11 cellular contexts compared by ENCODE assay signal in genomic region chr7:114976666-114977065, GRCh38.
"Had no signal": no experiment of that assay in that cellular context is flagged by ENCODE, and none has a peak within 500 bp of the region (broad histone marks: within the 10 kb centered on the region; RNA-seq: fewer than 3 reads in every experiment).

No MANE protein-coding gene starts in this region.

- ATAC-seq: heart left ventricle, left cardiac atrium, sciatic nerve had no signal

- H3K27ac ChIP-seq: upper lobe of left lung had no signal

- H3K9me3 ChIP-seq: heart left ventricle, upper lobe of left lung had no signal

- DNase-seq: activated CD4-positive, alpha-beta memory T cell treated with anti-CD3 and anti-CD28 coated beads for 36 hours; activated naive CD4-positive, alpha-beta T cell treated with anti-CD3 and anti-CD28 coated beads, Interleukin-2, amount 50 U/mL, for 16 hours; activated T-cell treated with anti-CD3 and anti-CD28 coated beads, Interleukin-2, amount 50 U/mL, for 24 hours; heart left ventricle; immature natural killer cell; left cardiac atrium; midbrain; T-helper 9 cell; upper lobe of left lung had no signal

- H3K27me3 ChIP-seq: heart left ventricle, upper lobe of left lung had no signal

- H3K36me3 ChIP-seq: heart left ventricle, upper lobe of left lung had no signal

- H3K4me3 ChIP-seq: heart left ventricle, lung, upper lobe of left lung had no signal
